ENCODE assay signal across 17 cellular contexts in genomic region chr10:90937645-90938258, GRCh38. TPM values are rescaled to one million over a fixed set of nuclear protein-coding genes. Genes with fewer than 3 reads are reported as not detected.
"Had no signal": no experiment of that assay in that cellular context is flagged by ENCODE, and none has a peak within 500 bp of the region (broad histone marks: within the 10 kb centered on the region; RNA-seq: fewer than 3 reads in every experiment).

No MANE protein-coding gene starts in this region.

- H3K27me3 Mint-ChIP-seq: activated naive CD8-positive, alpha-beta T cell had no signal

- ATAC-seq: activated T-cell treated with anti-CD3 and anti-CD28 coated beads, Interleukin-2, amount 50 U/mL, for 4 hours; foreskin keratinocyte; left lung had no signal

- H3K4me3 ChIP-seq: breast epithelium, left lung, skin epidermis, thyroid gland, uterus had no signal

- H3K9me3 ChIP-seq: breast epithelium, left lung, thyroid gland, uterus had no signal

- DNase-seq: activated CD4-positive, alpha-beta T cell treated with anti-CD3 and anti-CD28 coated beads, Interleukin-2, amount 50 U/mL, for 1 hour; activated CD4-positive, CD25-positive, alpha-beta regulatory T cell; activated effector memory CD4-positive, alpha-beta T cell treated with anti-CD3 and anti-CD28 coated beads, Interleukin-2, amount 50 U/mL, for 16 hours; activated T-cell treated with anti-CD3 and anti-CD28 coated beads, Interleukin-2, amount 50 U/mL, for 4 hours; amygdala; foreskin keratinocyte; head of caudate nucleus; left lung; retina; T-helper 2 cell; thyroid gland; uterus had no signal

- H3K4me1 ChIP-seq: breast epithelium, foreskin keratinocyte, parathyroid adenoma, thyroid gland, uterus had no signal

- H3K27ac ChIP-seq: foreskin keratinocyte, left lung, parathyroid adenoma, skin epidermis, thyroid gland, uterus had no signal

- H3K27me3 ChIP-seq: breast epithelium, left lung, thyroid gland, uterus had no signal

- H2AFZ ChIP-seq: parathyroid adenoma had no signal

- H3K4me3 Mint-ChIP-seq: activated naive CD8-positive, alpha-beta T cell; activated T-cell treated with anti-CD3 and anti-CD28 coated beads, Interleukin-2, amount 50 U/mL, for 4 hours; neural crest cell had no signal

- H3K9me3 Mint-ChIP-seq: activated T-cell treated with anti-CD3 and anti-CD28 coated beads, Interleukin-2, amount 50 U/mL, for 4 hours; neural crest cell had no signal

- H3K36me3 Mint-ChIP-seq: activated naive CD8-positive, alpha-beta T cell had no signal

- H3K36me3 ChIP-seq: breast epithelium, left lung, thyroid gland, uterus had no signal

- H3K9ac ChIP-seq: parathyroid adenoma had no signal

- H3K27ac Mint-ChIP-seq: activated naive CD8-positive, alpha-beta T cell had no signal

RNA-seq across cellular contexts. Expression of gene ANKRD1, which starts 16.9 kb away (rescaled TPM):
- total RNA-seq: activated T-cell treated with anti-CD3 and anti-CD28 coated beads, Interleukin-2, amount 50 U/mL, for 4 hours; foreskin keratinocyte; neural crest cell had no signal
